In genomic region chr1:184911830-184912229, GRCh38 we compare ENCODE assay signal across 20 cellular contexts.
DNase-seq lines count a peak whose midpoint lies in the region; ATAC-seq, FAIRE-seq and TF ChIP-seq lines count a peak whose summit lies in the region.
"Had no signal": no experiment of that assay in that cellular context is flagged by ENCODE, and none has a peak within 500 bp of the region (broad histone marks: within the 10 kb centered on the region; RNA-seq: fewer than 3 reads in every experiment).

No MANE protein-coding gene starts in this region.

- no peak for TF ChIP-seq RAD21 in K562 (CRISPR knock-in tag; conservative IDR thresholded peaks at IDR 0.05 in 1 of 2, IDR thresholded peaks at IDR 0.05 in 1 of 2)

- H3K27ac Mint-ChIP-seq in MCF 10A (ENCODE audit: low read depth, unreplicated experiment), result no peak overlapping the region
- no peak overlapping the region for H3K27ac Mint-ChIP-seq in activated T-cell treated with anti-CD3 and anti-CD28 coated beads, Interleukin-2, amount 50 U/mL, for 72 hours
- H3K27ac Mint-ChIP-seq: B cell; CD4-positive, alpha-beta T cell; CD8-positive, alpha-beta T cell had no signal

- FAIRE-seq in K562 (lab: Jason Lieb, UNC), result no peak
- FAIRE-seq: A549, G401.6, GM12891 had no signal

- POLR2A ChIA-PET in MCF 10A (lab: Yijun Ruan, JAX) (interaction anchor here (0.5 to 2.4 kb wide), 8 partner anchors 9 to 313 kb away, joined by 3 to 9 read pairs (median 3); no protein-coding TSS in a partner anchor), HEK293T (lab: Yijun Ruan, JAX) (interaction anchor here (1.0 kb wide), 2 partner anchors 16 to 158 kb away, joined by 3 to 4 read pairs; partner anchors contain the start of gene EDEM3), K562 (lab: Yijun Ruan, JAX) (interaction anchor here (0.7 to 2.2 kb wide), 5 partner anchors 10 to 61 kb away, joined by 3 to 7 read pairs (median 3); no protein-coding TSS in a partner anchor)

- CTCF ChIA-PET in mammary epithelial cell (lab: Charles Lee; ENCODE audit: low non-redundant PET), result no interaction called here
- CTCF ChIA-PET in MCF 10A (lab: Yijun Ruan, JAX), result interaction anchor here (0.5 to 1.8 kb wide), 5 partner anchors 19 to 769 kb away, joined by 3 to 6 read pairs (median 3); no protein-coding TSS in a partner anchor
- CTCF ChIA-PET in HEK293T (lab: Yijun Ruan, JAX), result no interaction called here
- CTCF ChIA-PET in K562 (lab: Yijun Ruan, JAX; ENCODE audit: low intra/inter-chr PET ratio), result no interaction called here

- H3K9me3 ChIP-seq in mammary epithelial cell (replicated peaks; ENCODE audit: insufficient read depth, low read length), result no peaks in the 10 kb centered on the region
- H3K9me3 ChIP-seq in K562 (replicated peaks; ENCODE audit: control insufficient read depth, insufficient read depth, low read depth, low read length), result no peaks in the 10 kb centered on the region
- H3K9me3 ChIP-seq: A549; BLaER1 treated with 17β-estradiol and CSF1 and Interleukin-3, amounts not matched to agents 10 nM and 100 nM; Caco-2 had no signal

- BruUV-seq in mammary epithelial cell (replicated peaks; lab: Mats Ljungman, UMichigan) (no TSS peak), MCF 10A (replicated peaks; lab: Mats Ljungman, UMichigan) (no TSS peak), K562 (replicated peaks; lab: Mats Ljungman, UMichigan) (no TSS peak)

- DNase-seq in mammary epithelial cell (no peak), MCF 10A (ENCODE audit: unreplicated experiment) (no peak), HEK293T (ENCODE audit: extremely low spot score) (no peak), K562 (ENCODE audit: extremely low read depth in 1 of 4, low spot score in 3 of 4) (no peak)
- no peak for DNase-seq in activated T-cell treated with anti-CD3 and anti-CD28 coated beads, Interleukin-2, amount 50 U/mL, for 72 hours
- DNase-seq: AML-193; Caco-2; Calu3; CD4-positive, alpha-beta T cell; CD8-positive, alpha-beta T cell; DMS79 treated with DMSO at 0.1 percent for 48 hours; GF-D8 had no signal

- H3K4me1 Mint-ChIP-seq in MCF 10A (ENCODE audit: insufficient read depth, unreplicated experiment), result no peaks in the 10 kb centered on the region
- no peaks in the 10 kb centered on the region for H3K4me1 Mint-ChIP-seq in activated T-cell treated with anti-CD3 and anti-CD28 coated beads, Interleukin-2, amount 50 U/mL, for 72 hours (ENCODE audit: low read depth)

- no peaks in the 10 kb centered on the region for H3K36me3 ChIP-seq in mammary epithelial cell (ENCODE audit: insufficient read depth, low read length)
- H3K36me3 ChIP-seq in K562 (ENCODE audit: control insufficient read depth, insufficient read depth, low read length), result no peaks in the 10 kb centered on the region
- H3K36me3 ChIP-seq: BLaER1 treated with 17β-estradiol and CSF1 and Interleukin-3, amounts not matched to agents 10 nM and 100 nM had no signal

- no peak overlapping the region for H3K4me3 ChIP-seq in mammary epithelial cell (replicated peaks in 1 of 3; ENCODE audit: insufficient read depth in 1 of 3, low read depth in 2 of 3, low read length in 3 of 3)
- H3K4me3 ChIP-seq in K562, result no peak overlapping the region
- H3K4me3 ChIP-seq: A549; BLaER1 treated with 17β-estradiol and CSF1 and Interleukin-3, amounts not matched to agents 10 nM and 100 nM had no signal

- H3K36me3 Mint-ChIP-seq in MCF 10A (ENCODE audit: insufficient read depth, unreplicated experiment), result no peaks in the 10 kb centered on the region
- no peaks in the 10 kb centered on the region for H3K36me3 Mint-ChIP-seq in activated T-cell treated with anti-CD3 and anti-CD28 coated beads, Interleukin-2, amount 50 U/mL, for 72 hours (ENCODE audit: insufficient read depth in 2 of 2)
- H3K36me3 Mint-ChIP-seq: CD8-positive, alpha-beta T cell had no signal

- H3K27me3 Mint-ChIP-seq in MCF 10A (ENCODE audit: insufficient read depth, unreplicated experiment), result peaks cover 56% of the 10 kb centered on the region
- no peaks in the 10 kb centered on the region for H3K27me3 Mint-ChIP-seq in activated T-cell treated with anti-CD3 and anti-CD28 coated beads, Interleukin-2, amount 50 U/mL, for 72 hours (ENCODE audit: low read depth)
- H3K27me3 Mint-ChIP-seq: B cell; CD4-positive, alpha-beta T cell had no signal

- H3K79me2 ChIP-seq in mammary epithelial cell (ENCODE audit: insufficient read depth, low read length), result no peaks in the 10 kb centered on the region
- H3K79me2 ChIP-seq in K562 (ENCODE audit: control insufficient read depth, insufficient read depth, low read length), result no peaks in the 10 kb centered on the region; the same call in 2 of the 3 replicates

- no peak for ATAC-seq in K562
- ATAC-seq in activated T-cell treated with anti-CD3 and anti-CD28 coated beads, Interleukin-2, amount 50 U/mL, for 72 hours (replicated peaks in 1 of 2), result no peak
- ATAC-seq in GM18870 (IDR thresholded peaks at IDR 0.05; ENCODE audit: unreplicated experiment), result no peak
- ATAC-seq: A549; CD8-positive, alpha-beta T cell had no signal

- H3K4me1 ChIP-seq in mammary epithelial cell (ENCODE audit: insufficient read depth, low read length) (peaks cover 9% of the 10 kb centered on the region), K562 (replicated peaks in 1 of 2; ENCODE audit: control insufficient read depth in 2 of 2, insufficient read depth in 2 of 2, low read length in 2 of 2) (peaks cover under 1 to 3% of the 10 kb centered on the region in 2 experiments; a peak in 3 of 5 replicates)
- H3K4me1 ChIP-seq: A549 had no signal

- H3K4me2 ChIP-seq in mammary epithelial cell (ENCODE audit: insufficient read depth, low read depth, low read length), result peak overlapping the region; percentile 3
- H3K4me2 ChIP-seq in K562 (ENCODE audit: insufficient read depth, low read length), result no peak overlapping the region
- H3K4me2 ChIP-seq: A549; BLaER1 treated with 17β-estradiol and CSF1 and Interleukin-3, amounts not matched to agents 10 nM and 100 nM had no signal

- no peaks in the 10 kb centered on the region for H3K27me3 ChIP-seq in mammary epithelial cell (ENCODE audit: insufficient read depth, low read length)
- no peaks in the 10 kb centered on the region for H3K27me3 ChIP-seq in K562 (ENCODE audit: control insufficient read depth in 2 of 2, insufficient read depth in 2 of 2, low read length in 2 of 2)
- H3K27me3 ChIP-seq: BLaER1 treated with 17β-estradiol and CSF1 and Interleukin-3, amounts not matched to agents 10 nM and 100 nM had no signal

- no peak overlapping the region for H3K4me3 Mint-ChIP-seq in MCF 10A (ENCODE audit: unreplicated experiment)
- no peak overlapping the region for H3K4me3 Mint-ChIP-seq in activated T-cell treated with anti-CD3 and anti-CD28 coated beads, Interleukin-2, amount 50 U/mL, for 72 hours
- H3K4me3 Mint-ChIP-seq: B cell; CD4-positive, alpha-beta T cell; CD8-positive, alpha-beta T cell had no signal

- H2AFZ ChIP-seq in mammary epithelial cell (ENCODE audit: low read depth, low read length) (no peak overlapping the region), K562 (ENCODE audit: low read depth, low read length) (no peak overlapping the region)

- in situ Hi-C loops in mammary epithelial cell (cut with MboI; ENCODE audit: low sequenced_read_pairs in 2 of 2) (no loop called here), K562 (cut with MboI) (no loop called here)

- no peak for TF ChIP-seq CTCF in mammary epithelial cell (conservative IDR thresholded peaks at IDR 0.05 in 1 of 2, IDR thresholded peaks at IDR 0.05 in 1 of 2; ENCODE audit: extremely low read depth in 1 of 2, insufficient read depth in 1 of 2, low read depth in 1 of 2, low read length in 2 of 2)
- TF ChIP-seq CTCF in MCF 10A (IDR thresholded peaks at IDR 0.05; ENCODE audit: unreplicated experiment), result no peak
- no peak for TF ChIP-seq CTCF in K562 (IDR thresholded peaks at IDR 0.05 in 2 of 3, conservative IDR thresholded peaks at IDR 0.05 in 1 of 3; ENCODE audit: insufficient read depth in 2 of 3, low read depth in 1 of 3, low read length in 3 of 3)

- no peaks in the 10 kb centered on the region for H3K9me3 Mint-ChIP-seq in MCF 10A (ENCODE audit: unreplicated experiment)
- H3K9me3 Mint-ChIP-seq in activated T-cell treated with anti-CD3 and anti-CD28 coated beads, Interleukin-2, amount 50 U/mL, for 72 hours, result no peaks in the 10 kb centered on the region
- H3K9me3 Mint-ChIP-seq: CD4-positive, alpha-beta T cell; CD8-positive, alpha-beta T cell had no signal

- H3K27ac ChIP-seq in mammary epithelial cell (ENCODE audit: insufficient read depth, low read depth, low read length), result no peak overlapping the region
- H3K27ac ChIP-seq in K562 (ENCODE audit: extremely low read depth, low read depth, low read length), result no peak overlapping the region
- H3K27ac ChIP-seq: 22Rv1; A549; BLaER1 treated with 17β-estradiol and CSF1 and Interleukin-3, amounts not matched to agents 10 nM and 100 nM; C4-2B had no signal

- H3K9ac ChIP-seq in mammary epithelial cell (ENCODE audit: insufficient read depth, low read length), result no peak overlapping the region
- H3K9ac ChIP-seq in K562 (ENCODE audit: insufficient read depth in 1 of 2, low read depth in 2 of 2, low read length in 2 of 2), result no peak overlapping the region
- H3K9ac ChIP-seq: BLaER1 treated with 17β-estradiol and CSF1 and Interleukin-3, amounts not matched to agents 10 nM and 100 nM had no signal

- TF ChIP-seq EP300 in K562 (IDR thresholded peaks at IDR 0.05; ENCODE audit: low read length), result no peak

- H4K20me1 ChIP-seq in mammary epithelial cell (ENCODE audit: insufficient read depth, low read length) (no peaks in the 10 kb centered on the region), K562 (replicated peaks; ENCODE audit: control insufficient read depth, insufficient read depth, low read length) (no peaks in the 10 kb centered on the region; the same call in 1 of the 2 replicates)
- H4K20me1 ChIP-seq: BLaER1 treated with 17β-estradiol and CSF1 and Interleukin-3, amounts not matched to agents 10 nM and 100 nM had no signal

- TF ChIP-seq POLR2A in K562 (conservative IDR thresholded peaks at IDR 0.05), result no peak

- WGBS in mammary epithelial cell (ENCODE audit: low coverage, missing lambda C conversion rate), result 100% methylated on average over 2 of the region's 2 CpGs
- 45% methylated on average over 2 of the region's 2 CpGs for WGBS in K562 (ENCODE audit: insufficient coverage, low coverage, missing lambda C conversion rate)

- intact Hi-C loops in mammary epithelial cell (cut with micrococcal nuclease) (no loop called here), MCF 10A (cut with micrococcal nuclease) (no loop called here), K562 (cut with micrococcal nuclease) (no loop called here)

- H3K9me1 ChIP-seq in K562 (ENCODE audit: control insufficient read depth, insufficient read depth, low read length), result no peaks in the 10 kb centered on the region

- dilution Hi-C loops in mammary epithelial cell (cut with HindIII; ENCODE audit: low sequenced_read_pairs), result no loop called here

TF ChIP-seq in HEK293T, 16 proteins besides CTCF, POLR2A, EP300 and RAD21 (continues in another document):
- TF ChIP-seq HDGF (IDR thresholded peaks at IDR 0.05; ENCODE audit: borderline replicate concordance), result no peak
